Comparison of ENCODE assay signal across 14 cellular contexts in genomic region chr20:48679603-48680002, GRCh38.
DNase-seq lines count a peak whose midpoint lies in the region; ATAC-seq and TF ChIP-seq lines count a peak whose summit lies in the region.
"Had no signal": no experiment of that assay in that cellular context is flagged by ENCODE, and none has a peak within 500 bp of the region (broad histone marks: within the 10 kb centered on the region; RNA-seq: fewer than 3 reads in every experiment).

No MANE protein-coding gene starts in this region.

- H3K9me3 Mint-ChIP-seq in activated CD8-positive, alpha-beta T cell treated with anti-CD3 and anti-CD28 coated beads for 36 hours: no peaks in the 10 kb centered on the region
- H3K9me3 Mint-ChIP-seq: mesothelial cell of epicardium had no signal

- peak overlapping the region; percentile 22 for H3K9ac ChIP-seq in neuronal stem cell (ENCODE audit: low read depth, low read length, poor library complexity)

- no CpG with 5 or more reads among the region's 14 CpGs for WGBS in neuronal stem cell (ENCODE audit: extremely low coverage in 2 of 2, insufficient read length in 2 of 2, insufficient replicate concordance in 1 of 2), 2 donors

- H3K4me2 ChIP-seq in neuronal stem cell (ENCODE audit: insufficient read depth, low read length, poor library complexity, severe bottlenecking): no peak overlapping the region

- no peak for TF ChIP-seq CTCF in GM12865 (IDR thresholded peaks at IDR 0.05; ENCODE audit: insufficient read depth, low read depth, low read length, missing control alignments)
- no peak for TF ChIP-seq CTCF in activated CD8-positive, alpha-beta T cell treated with anti-CD3 and anti-CD28 coated beads for 36 hours (IDR thresholded peaks at IDR 0.05)

- no peaks in the 10 kb centered on the region for H3K27me3 ChIP-seq in neuronal stem cell (ENCODE audit: control insufficient read depth in 3 of 3, insufficient read depth in 3 of 3, low read depth in 1 of 3, low read length in 3 of 3)
- H3K27me3 ChIP-seq: cardiac muscle cell had no signal

- H3K14ac ChIP-seq in neuronal stem cell (ENCODE audit: low read length): no peak overlapping the region

- no peak overlapping the region for H3K27ac ChIP-seq in neuronal stem cell (replicated peaks; ENCODE audit: low read length)
- H3K27ac ChIP-seq: cardiac muscle cell, epithelial cell of prostate had no signal

- H3K9me3 ChIP-seq in neuronal stem cell (replicated peaks in 1 of 2; ENCODE audit: control insufficient read depth in 2 of 2, insufficient read depth in 1 of 2, low read depth in 1 of 2, low read length in 2 of 2): no peaks in the 10 kb centered on the region

- H3K23ac ChIP-seq in neuronal stem cell (ENCODE audit: low read depth, low read length, poor library complexity): no peak overlapping the region

- no peak overlapping the region for H2AFZ ChIP-seq in neuronal stem cell (ENCODE audit: low read length)

- CTCF ChIA-PET in activated CD8-positive, alpha-beta T cell treated with anti-CD3 and anti-CD28 coated beads for 36 hours (lab: Charles Lee): no interaction called here

- no peaks in the 10 kb centered on the region for H3K27me3 Mint-ChIP-seq in activated CD8-positive, alpha-beta T cell treated with anti-CD3 and anti-CD28 coated beads for 36 hours

- peaks cover 8% of the 10 kb centered on the region for H3K4me1 Mint-ChIP-seq in activated CD8-positive, alpha-beta T cell treated with anti-CD3 and anti-CD28 coated beads for 36 hours (ENCODE audit: low read depth)
- H3K4me1 Mint-ChIP-seq: mesothelial cell of epicardium had no signal

- ATAC-seq in activated CD8-positive, alpha-beta T cell treated with anti-CD3 and anti-CD28 coated beads for 36 hours: peak; percentile 13
- no peak for ATAC-seq in HG03460 (IDR thresholded peaks at IDR 0.05; ENCODE audit: unreplicated experiment)
- ATAC-seq: SK-N-SH treated with all-trans-retinoic acid at 6 μM for 48 hours had no signal

- no peak overlapping the region for H2BK5ac ChIP-seq in neuronal stem cell (ENCODE audit: low read length)

- no peak overlapping the region for H2BK120ac ChIP-seq in neuronal stem cell (ENCODE audit: low read depth, low read length)

- intact Hi-C loops in activated CD8-positive, alpha-beta T cell treated with anti-CD3 and anti-CD28 coated beads for 36 hours (cut with micrococcal nuclease): no loop called here

- H3K79me1 ChIP-seq in neuronal stem cell (ENCODE audit: low read depth, low read length): no peaks in the 10 kb centered on the region

- peaks cover 0 to 24% of the 10 kb centered on the region in 2 donors for H3K4me1 ChIP-seq in neuronal stem cell (ENCODE audit: control insufficient read depth in 2 of 2, insufficient read depth in 1 of 2, low read depth in 1 of 2, low read length in 2 of 2)

- peaks cover 0 to 98% of the 10 kb centered on the region in 2 donors for H3K36me3 ChIP-seq in neuronal stem cell (replicated peaks in 1 of 2; ENCODE audit: control insufficient read depth in 2 of 2, insufficient read depth in 2 of 2, low read length in 2 of 2)
- H3K36me3 ChIP-seq: cardiac muscle cell had no signal

- peak; percentile 56 for DNase-seq in GM12865 (ENCODE audit: low read depth)
- DNase-seq in LoVo (ENCODE audit: low spot score): peak; percentile 35
- no peak for DNase-seq in activated CD8-positive, alpha-beta T cell treated with anti-CD3 and anti-CD28 coated beads for 36 hours
- no peak for DNase-seq in neuronal stem cell (ENCODE audit: low spot score)
- no peak for DNase-seq in MV-4-11 (lab: John Stamatoyannopoulos, UW)
- DNase-seq in occipital lobe (lab: John Stamatoyannopoulos, UW): no peak
- DNase-seq: activated CD4-positive, alpha-beta T cell treated with anti-CD3 and anti-CD28 coated beads for 4 hours; activated gamma-delta T cell treated with Interleukin-2 at 50 U/mL for 16 hours; COR-L47 had no signal

- peak overlapping the region; percentile 22 for H2BK15ac ChIP-seq in neuronal stem cell (ENCODE audit: low read length)

- H3K4me3 Mint-ChIP-seq in activated CD8-positive, alpha-beta T cell treated with anti-CD3 and anti-CD28 coated beads for 36 hours: no peak overlapping the region
- H3K4me3 Mint-ChIP-seq: mesothelial cell of epicardium had no signal

- peak overlapping the region; percentile 78 for H2BK12ac ChIP-seq in neuronal stem cell (ENCODE audit: low read length)

- H2AK5ac ChIP-seq in neuronal stem cell (ENCODE audit: low read depth, low read length): peak overlapping the region; percentile 64

- peak overlapping the region; percentile 25 for H3K18ac ChIP-seq in neuronal stem cell (ENCODE audit: low read length)

- H3K36me3 Mint-ChIP-seq in activated CD8-positive, alpha-beta T cell treated with anti-CD3 and anti-CD28 coated beads for 36 hours (ENCODE audit: low read depth): peaks cover 33% of the 10 kb centered on the region

- H3K27ac Mint-ChIP-seq in activated CD8-positive, alpha-beta T cell treated with anti-CD3 and anti-CD28 coated beads for 36 hours: peak overlapping the region; percentile 1
- H3K27ac Mint-ChIP-seq: mesothelial cell of epicardium had no signal

- no peak overlapping the region for H3K4ac ChIP-seq in neuronal stem cell (ENCODE audit: low read length)

- H3K4me3 ChIP-seq in GM12865 (ENCODE audit: low read depth, low read length) (no peak overlapping the region), neuronal stem cell (ENCODE audit: low read length in 2 of 2) (no peak overlapping the region)
- H3K4me3 ChIP-seq: cardiac muscle cell had no signal

- H4K91ac ChIP-seq in neuronal stem cell (ENCODE audit: low read depth, low read length, poor library complexity): no peak overlapping the region

- no peak overlapping the region for H4K8ac ChIP-seq in neuronal stem cell (ENCODE audit: low read depth, low read length)

- POLR2A ChIA-PET in activated CD8-positive, alpha-beta T cell treated with anti-CD3 and anti-CD28 coated beads for 36 hours (lab: Charles Lee): interaction anchor here (0.6 to 1.0 kb wide), 2 partner anchors 8 to 242 kb away, joined by 3 read pairs; partner anchors contain the start of gene ARFGEF2

Comparison
In these comparisons a context has a peak if more than half of its experiments do, and no peak if none do; other contexts are left out.
1. DNase-seq: peak in GM12865 (single experiment) and LoVo (single experiment); none in activated CD8-positive, alpha-beta T cell treated with anti-CD3 and anti-CD28 coated beads for 36 hours (single experiment), neuronal stem cell (single experiment), MV-4-11 (single experiment) and occipital lobe (single experiment).